7 cellular contexts compared by ENCODE assay signal in the genomic region with DNA sequence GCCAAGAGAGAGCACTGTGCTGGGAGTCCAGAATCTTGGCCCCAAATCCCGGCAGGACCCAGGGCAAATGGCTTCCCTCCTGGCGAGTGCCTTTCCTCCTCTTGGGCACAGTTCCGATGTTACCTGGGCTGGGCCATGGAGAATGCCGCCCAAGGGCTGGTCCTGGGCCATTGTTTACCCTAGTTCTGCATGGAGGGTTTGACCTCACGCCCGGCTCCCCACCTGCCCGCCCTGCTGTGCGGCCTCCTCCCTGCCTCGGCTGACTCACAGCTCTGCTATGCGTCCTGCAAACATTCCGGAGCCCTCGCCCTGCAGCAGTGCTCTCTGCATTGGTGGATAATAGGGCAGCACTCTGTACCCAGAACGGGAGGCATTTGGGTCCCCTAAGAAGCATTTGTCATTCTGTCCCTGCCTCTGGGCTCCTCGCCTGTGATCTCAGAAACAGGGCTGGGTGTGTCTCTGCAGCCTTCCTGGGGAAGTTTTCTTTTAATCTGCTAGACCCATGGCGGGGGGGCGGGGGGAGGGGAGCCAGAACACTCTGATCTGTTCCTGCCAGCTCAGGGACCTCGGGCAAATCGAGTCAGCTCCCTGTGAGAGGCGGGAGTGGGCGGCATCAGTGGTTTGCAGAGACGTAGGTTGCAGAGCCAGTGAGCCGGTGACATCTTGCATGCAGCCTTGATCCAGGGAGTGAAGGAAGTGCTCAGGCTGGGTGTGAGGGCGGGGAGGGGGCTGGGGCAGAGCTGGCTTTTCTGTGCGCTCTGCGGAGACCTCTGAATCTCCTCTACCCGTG. TPM values are rescaled to one million over a fixed set of nuclear protein-coding genes. Genes with fewer than 3 reads are reported as not detected.
DNase-seq lines count a peak whose midpoint lies in the region; ATAC-seq, FAIRE-seq and TF ChIP-seq lines count a peak whose summit lies in the region.

No MANE protein-coding gene starts in this region.

- peak; percentile 41 for FAIRE-seq in astrocyte (lab: Jason Lieb, UNC)

- H3K4me1 Mint-ChIP-seq in T-helper 1 cell treated with Interleukin-12 subunit alpha and Interleukin-12 subunit beta and Interleukin-4 antibody, amounts not matched to agents 30 μg/mL and 1 μg/mL, for 36 hours (ENCODE audit: low read depth) = peaks cover 25% of the 10 kb centered on the region
- H3K4me1 Mint-ChIP-seq in astrocyte (ENCODE audit: low read depth, unreplicated experiment) = peaks cover 4% of the 10 kb centered on the region

- H3K4me3 ChIP-seq in astrocyte (ENCODE audit: insufficient read depth, low read depth, low read length) = peak overlapping the region; percentile 38
- H3K4me3 ChIP-seq in iPS DF 6.9 (ENCODE audit: low read length) = no peak overlapping the region

- H3K27me3 Mint-ChIP-seq in T-helper 1 cell treated with Interleukin-12 subunit alpha and Interleukin-12 subunit beta and Interleukin-4 antibody, amounts not matched to agents 30 μg/mL and 1 μg/mL, for 36 hours (ENCODE audit: low read depth) = no peaks in the 10 kb centered on the region
- peaks cover 11% of the 10 kb centered on the region for H3K27me3 Mint-ChIP-seq in astrocyte (ENCODE audit: low read depth, unreplicated experiment)

- peak overlapping the region; percentile 79 for H3K27ac Mint-ChIP-seq in T-helper 1 cell treated with Interleukin-12 subunit alpha and Interleukin-12 subunit beta and Interleukin-4 antibody, amounts not matched to agents 30 μg/mL and 1 μg/mL, for 36 hours
- H3K27ac Mint-ChIP-seq in astrocyte (ENCODE audit: unreplicated experiment) = peak overlapping the region; percentile 47

- peaks cover 6% of the 10 kb centered on the region for H3K9me3 Mint-ChIP-seq in T-helper 1 cell treated with Interleukin-12 subunit alpha and Interleukin-12 subunit beta and Interleukin-4 antibody, amounts not matched to agents 30 μg/mL and 1 μg/mL, for 36 hours
- H3K9me3 Mint-ChIP-seq in astrocyte (ENCODE audit: unreplicated experiment) = peaks cover 8% of the 10 kb centered on the region

- H4K20me1 ChIP-seq in astrocyte (ENCODE audit: insufficient read depth, low read length) = no peaks in the 10 kb centered on the region

- no peaks in the 10 kb centered on the region for H3K27me3 ChIP-seq in astrocyte (ENCODE audit: insufficient read depth, low read length)
- no peaks in the 10 kb centered on the region for H3K27me3 ChIP-seq in iPS DF 6.9 (ENCODE audit: control insufficient read depth, insufficient read depth, low read length)

- H2AFZ ChIP-seq in astrocyte (ENCODE audit: low read depth, low read length) = peak overlapping the region; percentile 41

- no peaks in the 10 kb centered on the region for H3K79me2 ChIP-seq in astrocyte (ENCODE audit: insufficient read depth, low read length)

- ATAC-seq in HG02973 (IDR thresholded peaks at IDR 0.05; ENCODE audit: unreplicated experiment) = no peak

- H3K36me3 ChIP-seq in astrocyte (ENCODE audit: insufficient read depth, low read length) (no peaks in the 10 kb centered on the region), iPS DF 6.9 (ENCODE audit: control insufficient read depth, insufficient read depth, low read length) (no peaks in the 10 kb centered on the region)

- H3K4me2 ChIP-seq in astrocyte (ENCODE audit: low read length) = peak overlapping the region; percentile 90

- H3K9me3 ChIP-seq in astrocyte (ENCODE audit: insufficient read depth, low read depth, low read length) (peaks cover 13% of the 10 kb centered on the region), iPS DF 6.9 (ENCODE audit: control insufficient read depth, insufficient read depth, low read length) (no peaks in the 10 kb centered on the region)

- H3K4me1 ChIP-seq in astrocyte (ENCODE audit: insufficient read depth, low read length) = peaks cover 18% of the 10 kb centered on the region
- H3K4me1 ChIP-seq in iPS DF 6.9 (ENCODE audit: control insufficient read depth, insufficient read depth, low read length) = peaks cover 11% of the 10 kb centered on the region

- no peaks in the 10 kb centered on the region for H3K36me3 Mint-ChIP-seq in T-helper 1 cell treated with Interleukin-12 subunit alpha and Interleukin-12 subunit beta and Interleukin-4 antibody, amounts not matched to agents 30 μg/mL and 1 μg/mL, for 36 hours (ENCODE audit: low read depth)
- H3K36me3 Mint-ChIP-seq in astrocyte (ENCODE audit: low read depth, unreplicated experiment) = no peaks in the 10 kb centered on the region

- peak overlapping the region; percentile 56 for H3K4me3 Mint-ChIP-seq in T-helper 1 cell treated with Interleukin-12 subunit alpha and Interleukin-12 subunit beta and Interleukin-4 antibody, amounts not matched to agents 30 μg/mL and 1 μg/mL, for 36 hours
- H3K4me3 Mint-ChIP-seq in astrocyte (ENCODE audit: unreplicated experiment) = peak overlapping the region; percentile 67

- H3K27ac ChIP-seq in astrocyte (ENCODE audit: low read depth, low read length) (no peak overlapping the region), iPS DF 6.9 (ENCODE audit: low read length) (no peak overlapping the region)

- WGBS in iPS DF 6.9 (ENCODE audit: insufficient coverage, insufficient read length) = no CpG with 5 or more reads among the region's 26 CpGs

- no peak for TF ChIP-seq CTCF in astrocyte (IDR thresholded peaks at IDR 0.05; ENCODE audit: insufficient read depth, low read depth, low read length)

- DNase-seq in GOT3 (lab: John Stamatoyannopoulos, UW) (peak; percentile 18), astrocyte (ENCODE audit: low read depth) (peak; percentile 73), iPS DF 6.9 (ENCODE audit: low read depth, low spot score) (peak; percentile 74), NCI-H1694 (lab: John Stamatoyannopoulos, UW) (no peak)
- peak; percentile 70 to 73 for DNase-seq in stimulated activated CD4-positive, alpha-beta T cell treated with anti-CD3 and anti-CD28 coated beads, Interleukin-15, amount 100 ng/mL, for 48 hours (ENCODE audit: low read depth in 2 of 2)

- H3K9ac ChIP-seq in astrocyte (ENCODE audit: low read length) = peak overlapping the region; percentile 35

RNA-seq across cellular contexts. Expression of a gene that starts 32.9 kb away (rescaled TPM):
- not detected in 2 replicates for total RNA-seq in astrocyte
